ENCODE assay signal across 8 cellular contexts in the genomic region with DNA sequence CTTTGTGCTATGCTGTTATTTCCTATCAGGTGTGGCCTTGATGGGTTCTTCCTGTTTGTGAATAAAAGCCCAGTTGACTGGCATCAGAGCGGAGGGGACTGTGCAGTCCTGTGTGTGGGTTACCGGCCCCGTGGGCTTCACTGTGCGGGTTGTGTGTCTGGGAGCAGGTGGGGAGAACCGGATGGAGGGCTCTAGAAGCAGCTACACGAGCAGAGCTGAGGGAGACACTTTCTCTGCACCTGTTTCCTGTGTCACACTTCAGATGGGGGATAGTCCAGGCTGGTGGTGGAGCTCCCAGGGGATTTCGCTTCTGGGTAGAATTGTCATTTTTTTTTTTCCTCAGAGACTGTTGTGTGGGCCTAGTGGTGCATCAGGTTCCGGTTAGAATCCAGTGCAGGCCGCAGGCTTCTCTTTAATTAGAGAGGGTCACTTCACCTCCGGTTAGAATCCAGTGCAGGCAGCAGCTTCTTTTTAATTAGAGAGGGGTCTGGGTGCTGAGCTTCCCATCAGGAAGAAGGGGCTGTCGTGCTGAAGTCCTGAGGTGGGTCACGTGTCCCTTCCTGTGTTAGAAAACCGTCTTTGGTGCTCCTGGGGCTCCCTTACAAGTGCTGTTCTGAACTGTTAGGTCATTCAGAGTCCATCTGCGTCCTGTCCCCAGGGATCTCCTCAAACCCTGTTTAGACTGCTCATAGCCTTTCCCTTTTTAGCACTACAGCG.
DNase-seq lines count a peak whose midpoint lies in the region; ATAC-seq and TF ChIP-seq lines count a peak whose summit lies in the region.

No MANE protein-coding gene starts in this region.

- H3K4me3 Mint-ChIP-seq in activated naive CD4-positive, alpha-beta T cell treated with anti-CD3 and anti-CD28 coated beads for 36 hours: peak overlapping the region; percentile 58
- peak overlapping the region; percentile 79 for H3K4me3 Mint-ChIP-seq in stimulated activated naive CD8-positive, alpha-beta T cell treated with anti-CD3 and anti-CD28 coated beads, Interleukin-15, Interleukin-2, amounts not matched to agents 100 ng/mL and 50 ng/mL, for 24 hours

- no peak for TF ChIP-seq CTCF in fibroblast of lung (conservative IDR thresholded peaks at IDR 0.05 in 1 of 2, IDR thresholded peaks at IDR 0.05 in 1 of 2; ENCODE audit: low read depth in 1 of 2, low read length in 2 of 2)

- peaks cover 94% of the 10 kb centered on the region for H3K4me1 Mint-ChIP-seq in activated naive CD4-positive, alpha-beta T cell treated with anti-CD3 and anti-CD28 coated beads for 36 hours (ENCODE audit: low read depth)
- H3K4me1 Mint-ChIP-seq in stimulated activated naive CD8-positive, alpha-beta T cell treated with anti-CD3 and anti-CD28 coated beads, Interleukin-15, Interleukin-2, amounts not matched to agents 100 ng/mL and 50 ng/mL, for 24 hours (ENCODE audit: low read depth): peaks cover 100% of the 10 kb centered on the region

- H3K4me3 ChIP-seq in fibroblast of lung (replicated peaks in 1 of 4; ENCODE audit: control extremely low read depth in 1 of 4, insufficient read depth in 1 of 4, low read depth in 3 of 4, low read length in 4 of 4): no peak overlapping the region

- CTCF ChIA-PET in activated naive CD4-positive, alpha-beta T cell treated with anti-CD3 and anti-CD28 coated beads for 36 hours (lab: Charles Lee): interaction anchor here (0.6 to 1.3 kb wide), 3 partner anchors 10 to 24 kb away, joined by 3 to 6 read pairs (median 3); no protein-coding TSS in a partner anchor

- H2AFZ ChIP-seq in fibroblast of lung (ENCODE audit: low read length): no peak overlapping the region

- peaks cover 78% of the 10 kb centered on the region for H3K79me2 ChIP-seq in fibroblast of lung (ENCODE audit: control insufficient read depth, insufficient read depth, low read length)

- no peak overlapping the region for H3K9ac ChIP-seq in fibroblast of lung (ENCODE audit: insufficient read depth, low read length)

- H3K27me3 Mint-ChIP-seq in activated naive CD4-positive, alpha-beta T cell treated with anti-CD3 and anti-CD28 coated beads for 36 hours (ENCODE audit: low read depth): no peaks in the 10 kb centered on the region
- no peaks in the 10 kb centered on the region for H3K27me3 Mint-ChIP-seq in stimulated activated naive CD8-positive, alpha-beta T cell treated with anti-CD3 and anti-CD28 coated beads, Interleukin-15, Interleukin-2, amounts not matched to agents 100 ng/mL and 50 ng/mL, for 24 hours

- H3K9me3 ChIP-seq in fibroblast of lung (ENCODE audit: control insufficient read depth, insufficient read depth, low read depth, low read length): no peaks in the 10 kb centered on the region

- peak; percentile 82 for ATAC-seq in HG02938 (IDR thresholded peaks at IDR 0.05; ENCODE audit: unreplicated experiment)

- H3K27me3 ChIP-seq in fibroblast of lung (ENCODE audit: control insufficient read depth, insufficient read depth, low read length): no peaks in the 10 kb centered on the region

- no peak overlapping the region for H3K4me2 ChIP-seq in fibroblast of lung (ENCODE audit: extremely low read depth, insufficient read depth, low read length)

- peaks cover 17% of the 10 kb centered on the region for H3K4me1 ChIP-seq in fibroblast of lung (ENCODE audit: control insufficient read depth, extremely low read depth, insufficient read depth, low read length)

- H3K27ac ChIP-seq in fibroblast of lung (ENCODE audit: insufficient read depth, low read length): peak overlapping the region; percentile 24

- H3K36me3 Mint-ChIP-seq in activated naive CD4-positive, alpha-beta T cell treated with anti-CD3 and anti-CD28 coated beads for 36 hours (ENCODE audit: low read depth): peaks cover 4% of the 10 kb centered on the region
- peaks cover 52% of the 10 kb centered on the region for H3K36me3 Mint-ChIP-seq in stimulated activated naive CD8-positive, alpha-beta T cell treated with anti-CD3 and anti-CD28 coated beads, Interleukin-15, Interleukin-2, amounts not matched to agents 100 ng/mL and 50 ng/mL, for 24 hours (ENCODE audit: low read depth)

- H3K9me3 Mint-ChIP-seq in activated naive CD4-positive, alpha-beta T cell treated with anti-CD3 and anti-CD28 coated beads for 36 hours: no peaks in the 10 kb centered on the region
- H3K9me3 Mint-ChIP-seq in stimulated activated naive CD8-positive, alpha-beta T cell treated with anti-CD3 and anti-CD28 coated beads, Interleukin-15, Interleukin-2, amounts not matched to agents 100 ng/mL and 50 ng/mL, for 24 hours: no peaks in the 10 kb centered on the region

- intact Hi-C loops in activated naive CD4-positive, alpha-beta T cell treated with anti-CD3 and anti-CD28 coated beads for 36 hours (cut with micrococcal nuclease): loop anchor here (1.0 to 10.0 kb wide), 3 partner anchors 32 to 473 kb away; partner anchors contain the start of genes ANKRD10 and ING1

- H4K20me1 ChIP-seq in fibroblast of lung (ENCODE audit: control insufficient read depth, extremely low read depth, insufficient read depth, low read length): no peaks in the 10 kb centered on the region

- peak overlapping the region; percentile 86 for H3K27ac Mint-ChIP-seq in activated naive CD4-positive, alpha-beta T cell treated with anti-CD3 and anti-CD28 coated beads for 36 hours
- peak overlapping the region; percentile 94 for H3K27ac Mint-ChIP-seq in stimulated activated naive CD8-positive, alpha-beta T cell treated with anti-CD3 and anti-CD28 coated beads, Interleukin-15, Interleukin-2, amounts not matched to agents 100 ng/mL and 50 ng/mL, for 24 hours

- DNase-seq in activated naive CD4-positive, alpha-beta T cell treated with anti-CD3 and anti-CD28 coated beads for 36 hours: peak; percentile 67
- DNase-seq in activated naive CD4-positive, alpha-beta T cell treated with Interleukin-2 at 50 U/mL for 16 hours: no peak
- DNase-seq in SHP77 (lab: John Stamatoyannopoulos, UW) (peak; percentile 84 to 91), fibroblast of lung (ENCODE audit: low read depth in 2 of 2) (no peak), NCI-H82 treated with DMSO at 0.1 percent for 48 hours (lab: John Stamatoyannopoulos, UW; ENCODE audit: unreplicated experiment) (no peak), DMS53 (lab: John Stamatoyannopoulos, UW) (no peak)

- no peaks in the 10 kb centered on the region for H3K36me3 ChIP-seq in fibroblast of lung (ENCODE audit: control insufficient read depth, insufficient read depth, low read length)

Comparison
In these comparisons a context has a peak if more than half of its experiments do, and no peak if none do; other contexts are left out.
1. DNase-seq: peak in activated naive CD4-positive, alpha-beta T cell treated with anti-CD3 and anti-CD28 coated beads for 36 hours (single experiment) and SHP77 (2 of 2); none in activated naive CD4-positive, alpha-beta T cell treated with Interleukin-2 at 50 U/mL for 16 hours (single experiment), fibroblast of lung (0 of 2), NCI-H82 treated with DMSO at 0.1 percent for 48 hours (single experiment) and DMS53 (single experiment).